Comparison of ENCODE assay signal across 3 cellular contexts in genomic region chr1:206693592-206693991, GRCh38.
A peak's percentile ranks its signal among the peaks of the same experiment; 100 is the strongest.
TF ChIP-seq lines count a peak whose summit lies in the region.

No MANE protein-coding gene starts in this region.

TF ChIP-seq in IMR-90, 13 proteins besides CTCF, POLR2A, EP300 and RAD21:
- TF ChIP-seq RFX5 (IDR thresholded peaks at IDR 0.05; ENCODE audit: low read depth, low read length), result no peak
- TF ChIP-seq CEBPB (IDR thresholded peaks at IDR 0.05; ENCODE audit: low read depth, low read length), result no peak
- no peak for TF ChIP-seq SMC3 (IDR thresholded peaks at IDR 0.05; ENCODE audit: low read depth, low read length)
- no peak for TF ChIP-seq FOS (IDR thresholded peaks at IDR 0.05; ENCODE audit: low read depth, low read length)
- no peak for TF ChIP-seq NFE2L2 (IDR thresholded peaks at IDR 0.05; ENCODE audit: low read depth, low read length)
- no peak for TF ChIP-seq ELK1 (IDR thresholded peaks at IDR 0.05; ENCODE audit: borderline replicate concordance, low read depth, low read length)
- TF ChIP-seq BHLHE40 (IDR thresholded peaks at IDR 0.05; ENCODE audit: low read depth, low read length), result no peak
- TF ChIP-seq MAZ (IDR thresholded peaks at IDR 0.05; ENCODE audit: borderline replicate concordance, low read depth, low read length), result no peak
- no peak for TF ChIP-seq MAFK (IDR thresholded peaks at IDR 0.05; ENCODE audit: low read depth, low read length)
- no peak for TF ChIP-seq RCOR1 (IDR thresholded peaks at IDR 0.05; ENCODE audit: insufficient replicate concordance, low read length)
- TF ChIP-seq CHD1 (IDR thresholded peaks at IDR 0.05; ENCODE audit: low read depth, low read length), result no peak
- no peak for TF ChIP-seq USF2 (IDR thresholded peaks at IDR 0.05; ENCODE audit: low read depth, low read length)
- TF ChIP-seq MXI1 (IDR thresholded peaks at IDR 0.05; ENCODE audit: borderline replicate concordance, low read depth, low read length), result no peak
TF ChIP-seq in IMR-90: peak in this region for 0.

TF ChIP-seq in HepG2, 621 proteins besides CTCF, POLR2A, EP300 and RAD21:
- TF ChIP-seq FOXO4 (CRISPR knock-in tag; conservative IDR thresholded peaks at IDR 0.05) (0 out of 2 replicates have a peak, but pooled peaks have one; percentile 70), ZNF687 (CRISPR knock-in tag; IDR thresholded peaks at IDR 0.05) (no peak)

TF ChIP-seq in WTC11, 78 proteins besides CTCF, POLR2A, EP300 and RAD21:
- TF ChIP-seq STAT6 (CRISPR knock-in tag; conservative IDR thresholded peaks at IDR 0.05; ENCODE audit: low read depth) (no peak), AFF4 (CRISPR knock-in tag; IDR thresholded peaks at IDR 0.05; ENCODE audit: borderline replicate concordance) (no peak), ZNF396 (CRISPR knock-in tag; IDR thresholded peaks at IDR 0.05; ENCODE audit: borderline replicate concordance) (no peak), ZSCAN18 (CRISPR knock-in tag; IDR thresholded peaks at IDR 0.05) (no peak), ZNF425 (CRISPR knock-in tag; conservative IDR thresholded peaks at IDR 0.05) (no peak), TEAD4 (CRISPR knock-in tag; IDR thresholded peaks at IDR 0.05) (no peak), E2F1 (CRISPR knock-in tag; IDR thresholded peaks at IDR 0.05) (no peak), AR (CRISPR knock-in tag; IDR thresholded peaks at IDR 0.05) (no peak), ZNF232 (CRISPR knock-in tag; IDR thresholded peaks at IDR 0.05) (no peak), NFATC4 (CRISPR knock-in tag; IDR thresholded peaks at IDR 0.05) (no peak), ZNF512 (CRISPR knock-in tag; IDR thresholded peaks at IDR 0.05; ENCODE audit: borderline replicate concordance) (no peak), EMX1 (CRISPR knock-in tag; IDR thresholded peaks at IDR 0.05) (no peak)
